8 cellular contexts compared by ENCODE assay signal in the genomic region with DNA sequence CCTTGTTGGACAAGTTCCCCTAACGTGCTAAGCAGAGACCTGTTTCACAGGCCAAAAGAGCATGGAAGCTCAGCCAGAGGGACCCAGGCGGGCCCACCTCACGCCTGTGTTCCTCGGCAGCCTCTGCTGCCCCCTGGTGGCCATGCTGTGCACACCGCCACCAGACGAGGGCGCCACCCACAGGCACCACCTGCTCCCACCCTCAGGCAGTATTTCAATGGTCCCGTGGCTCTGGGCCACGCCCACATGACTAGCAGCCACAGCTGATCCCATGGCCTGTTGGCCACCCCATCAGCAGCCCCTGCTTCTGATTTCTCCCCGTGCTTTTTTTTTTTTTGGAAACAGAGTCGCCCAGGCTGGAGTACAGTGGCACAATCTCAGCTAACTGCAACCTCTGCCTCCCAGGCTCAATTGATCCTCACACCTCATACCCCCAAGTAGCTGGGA. TPM values are rescaled to one million over a fixed set of nuclear protein-coding genes. Genes with fewer than 3 reads are reported as not detected.
DNase-seq lines count a peak whose midpoint lies in the region; ATAC-seq, FAIRE-seq and TF ChIP-seq lines count a peak whose summit lies in the region.

No MANE protein-coding gene starts in this region.

- no peaks in the 10 kb centered on the region for H3K27me3 ChIP-seq in HepG2 (ENCODE audit: control insufficient read depth in 1 of 2, insufficient read depth in 2 of 2, low read length in 2 of 2)

- no peak overlapping the region for H2AFZ ChIP-seq in HepG2 (ENCODE audit: low read length)

- ATAC-seq in GM18498 (IDR thresholded peaks at IDR 0.05; ENCODE audit: unreplicated experiment) (peak; percentile 80), HG03159 (IDR thresholded peaks at IDR 0.05; ENCODE audit: unreplicated experiment) (peak; percentile 74), HepG2 (peak; percentile 79)

- no TSS peak for BruUV-seq in HepG2 (replicated peaks; lab: Mats Ljungman, UMichigan)

- H4K20me1 ChIP-seq in HepG2 (ENCODE audit: insufficient read depth, low read length): no peaks in the 10 kb centered on the region

- H3K27ac Mint-ChIP-seq in activated CD4-positive, alpha-beta T cell treated with anti-CD3 and anti-CD28 coated beads, Interleukin-2, amount 10 ng/mL, durations not matched to agents 24 days and 14 days: no peak overlapping the region

- H3K4me2 ChIP-seq in HepG2 (ENCODE audit: low read depth, low read length): no peak overlapping the region

- no peak for TF ChIP-seq POLR2A in HepG2 (IDR thresholded peaks at IDR 0.05; ENCODE audit: insufficient read depth in 1 of 2, low read depth in 2 of 2, low read length in 2 of 2)

- no peaks in the 10 kb centered on the region for H3K9me3 Mint-ChIP-seq in activated CD4-positive, alpha-beta T cell treated with anti-CD3 and anti-CD28 coated beads, Interleukin-2, amount 10 ng/mL, durations not matched to agents 24 days and 14 days

- H3K9me3 ChIP-seq in HepG2 (ENCODE audit: low read length): no peaks in the 10 kb centered on the region

- CTCF ChIA-PET in HepG2 (lab: Yijun Ruan, JAX; ENCODE audit: low intra/inter-chr PET ratio, low total read pairs): interaction anchor here (0.7 to 7.9 kb wide), 6 partner anchors 10 to 34 kb away, joined by 3 to 155 read pairs (median 6); a partner anchor contains a TSS

- H3K4me1 ChIP-seq in HepG2 (ENCODE audit: insufficient read depth, low read length): peaks cover 25% of the 10 kb centered on the region

- no peak for TF ChIP-seq EP300 in HepG2 (IDR thresholded peaks at IDR 0.05; ENCODE audit: low read depth in 2 of 2, low read length in 2 of 2)
- TF ChIP-seq EP300 in HepG2 (CRISPR knock-in tag; IDR thresholded peaks at IDR 0.05; ENCODE audit: borderline replicate concordance): no peak

- TF ChIP-seq CTCF in choroid plexus epithelial cell (conservative IDR thresholded peaks at IDR 0.05; ENCODE audit: low read depth, low read length) (peak; percentile 97), HepG2 (CRISPR knock-in tag; IDR thresholded peaks at IDR 0.05) (peak; percentile 100)

- intact Hi-C loops in activated CD4-positive, alpha-beta T cell treated with anti-CD3 and anti-CD28 coated beads, Interleukin-2, amount 10 ng/mL, durations not matched to agents 24 days and 14 days (cut with micrococcal nuclease): loop anchor here (1.0 kb wide), 1 partner anchor 32 kb away; no protein-coding TSS in a partner anchor
- intact Hi-C loops in HepG2 (cut with micrococcal nuclease; ENCODE audit: unreplicated experiment): loop anchor here (1.0 kb wide), 1 partner anchor 32 kb away; no protein-coding TSS in a partner anchor

- no peaks in the 10 kb centered on the region for H3K27me3 Mint-ChIP-seq in activated CD4-positive, alpha-beta T cell treated with anti-CD3 and anti-CD28 coated beads, Interleukin-2, amount 10 ng/mL, durations not matched to agents 24 days and 14 days

- no peak overlapping the region for H3K9ac ChIP-seq in HepG2 (ENCODE audit: insufficient read depth, low read depth, low read length)

- H3K4me3 ChIP-seq in choroid plexus epithelial cell (ENCODE audit: low read depth, low read length) (no peak overlapping the region), HepG2 (replicated peaks in 1 of 3; ENCODE audit: insufficient read depth in 1 of 3, low read depth in 2 of 3, low read length in 3 of 3) (no peak overlapping the region)

- 54% methylated on average over 5 of the region's 11 CpGs for WGBS in HepG2 (ENCODE audit: low lambda C conversion rate)

- H3K4me3 Mint-ChIP-seq in activated CD4-positive, alpha-beta T cell treated with anti-CD3 and anti-CD28 coated beads, Interleukin-2, amount 10 ng/mL, durations not matched to agents 24 days and 14 days: no peak overlapping the region

- TF ChIP-seq RAD21 in HepG2 (CRISPR knock-in tag; IDR thresholded peaks at IDR 0.05): peak; percentile 97

- H3K79me2 ChIP-seq in HepG2 (ENCODE audit: insufficient read depth, low read length): no peaks in the 10 kb centered on the region

- peaks cover 7% of the 10 kb centered on the region for H3K36me3 Mint-ChIP-seq in activated CD4-positive, alpha-beta T cell treated with anti-CD3 and anti-CD28 coated beads, Interleukin-2, amount 10 ng/mL, durations not matched to agents 24 days and 14 days (ENCODE audit: low read depth)

- DNase-seq in 8988T (peak; percentile 87), NCI-H526 treated with DMSO at 0.1 percent for 48 hours (lab: John Stamatoyannopoulos, UW) (peak; percentile 18), choroid plexus epithelial cell (ENCODE audit: low read depth) (peak; percentile 91), HepG2 (ENCODE audit: low spot score) (peak; percentile 81)
- DNase-seq in activated CD4-positive, alpha-beta T cell treated with anti-CD3 and anti-CD28 coated beads, Interleukin-2, amount 10 ng/mL, durations not matched to agents 24 days and 14 days: peak; percentile 97
- peak; percentile 80 to 86 (median 81) for DNase-seq in stimulated activated CD4-positive, alpha-beta T cell treated with anti-CD3 and anti-CD28 coated beads, TNF-alpha, amount 100 ng/mL, for 48 hours (ENCODE audit: low read depth in 3 of 3)

- H3K4me1 Mint-ChIP-seq in activated CD4-positive, alpha-beta T cell treated with anti-CD3 and anti-CD28 coated beads, Interleukin-2, amount 10 ng/mL, durations not matched to agents 24 days and 14 days: peaks cover 5% of the 10 kb centered on the region

- in situ Hi-C loops in HepG2 (cut with HindIII; ENCODE audit: extremely low pct_ligation_motif_present, low pct_unique_long_range_greater_than_20kb): no loop called here

- H3K36me3 ChIP-seq in HepG2 (replicated peaks in 1 of 2; ENCODE audit: control insufficient read depth in 1 of 2, insufficient read depth in 2 of 2, low read length in 2 of 2): peaks cover 7 to 15% of the 10 kb centered on the region in 2 experiments; a peak in 4 of 5 replicates

- FAIRE-seq in HepG2 (lab: Jason Lieb, UNC): peak; percentile 63

- H3K27ac ChIP-seq in HepG2 (ENCODE audit: extremely low read length, insufficient read depth, low read length): no peak overlapping the region

- POLR2A ChIA-PET in HepG2 (lab: Yijun Ruan, JAX): interaction anchor here (0.5 to 2.0 kb wide), 3 partner anchors 27 to 263 kb away, joined by 3 to 11 read pairs (median 4); no protein-coding TSS in a partner anchor

RNA-seq across cellular contexts. Expression of a gene that starts 18.9 kb away (rescaled TPM):
- total RNA-seq in activated CD4-positive, alpha-beta T cell treated with anti-CD3 and anti-CD28 coated beads, Interleukin-2, amount 10 ng/mL, durations not matched to agents 24 days and 14 days: 68.4 and 72.6 TPM in 2 replicates
- total RNA-seq in HepG2 (2016; rRNA removed; fragmentation: Illumina TruSeq; extraction: Trizol): 56.4 and 62.5 TPM in 2 replicates
- total RNA-seq in HepG2 (2016; cell fraction: cytosol; rRNA removed; fragmentation: Illumina TruSeq; extraction: Trizol; ENCODE audit: low read depth): 46.3 and 53.1 TPM in 2 replicates
- total RNA-seq in HepG2 (2016; cell fraction: insoluble cytoplasmic fraction; rRNA removed; fragmentation: Illumina TruSeq; extraction: Trizol): 55.9 and 64.7 TPM in 2 replicates
- total RNA-seq in HepG2 (2016; cell fraction: membrane; rRNA removed; fragmentation: Illumina TruSeq; extraction: Trizol): 57.4 and 76.0 TPM in 2 replicates
- 33.2 and 35.5 TPM in 2 replicates for total RNA-seq in HepG2 (2016; cell fraction: nucleus; rRNA removed; fragmentation: Illumina TruSeq; extraction: Trizol)
- polyA plus RNA-seq in HepG2 (2011; rRNA removed): 59.1 and 74.2 TPM in 2 replicates
- polyA plus RNA-seq in HepG2 (2011; cell fraction: cytosol; rRNA removed): 62.1 and 108 TPM in 2 replicates
- 58.8 and 62.5 TPM in 2 replicates for polyA plus RNA-seq in HepG2 (2011; cell fraction: nucleus; rRNA removed)
- polyA plus RNA-seq in HepG2 (2012): 30.3 and 43.2 TPM in 2 replicates
- polyA plus RNA-seq in HepG2 (2016; cell fraction: cytosol; fragmentation: Illumina TruSeq; extraction: Trizol; ENCODE audit: low read depth): 53.6 and 59.3 TPM in 2 replicates
- polyA plus RNA-seq in HepG2 (2016; cell fraction: insoluble cytoplasmic fraction; fragmentation: Illumina TruSeq; extraction: Trizol; ENCODE audit: low read depth): 53.6 and 58.3 TPM in 2 replicates
- 56.7 and 61.4 TPM in 2 replicates for polyA plus RNA-seq in HepG2 (2016; cell fraction: membrane; fragmentation: Illumina TruSeq; extraction: Trizol; ENCODE audit: low read depth)
- 53.3 and 60.6 TPM in 2 replicates for polyA plus RNA-seq in HepG2 (2016; cell fraction: nucleus; fragmentation: Illumina TruSeq; extraction: Trizol; ENCODE audit: insufficient read depth, low read depth)
- 22.4 and 34.8 TPM in 2 replicates for polyA minus RNA-seq in HepG2 (2011; rRNA and poly(A)+ RNA removed; ENCODE audit: low replicate concordance)
- 27.0 and 35.2 TPM in 2 replicates for polyA minus RNA-seq in HepG2 (2011; cell fraction: cytosol; rRNA and poly(A)+ RNA removed)
- 5.8 and 10.3 TPM in 2 replicates for polyA minus RNA-seq in HepG2 (2011; cell fraction: nucleus; rRNA and poly(A)+ RNA removed)

RNA-seq across cellular contexts. Expression of a gene that starts 24.5 kb away (rescaled TPM):
- 0.26 and 0.76 TPM in 2 replicates for total RNA-seq in activated CD4-positive, alpha-beta T cell treated with anti-CD3 and anti-CD28 coated beads, Interleukin-2, amount 10 ng/mL, durations not matched to agents 24 days and 14 days
- 1.8 and 5.4 TPM in 2 replicates for total RNA-seq in HepG2 (2016; rRNA removed; fragmentation: Illumina TruSeq; extraction: Trizol)
- total RNA-seq in HepG2 (2016; cell fraction: cytosol; rRNA removed; fragmentation: Illumina TruSeq; extraction: Trizol; ENCODE audit: low read depth): 0.81 and 1.8 TPM in 2 replicates
- 1.4 and 5.9 TPM in 2 replicates for total RNA-seq in HepG2 (2016; cell fraction: insoluble cytoplasmic fraction; rRNA removed; fragmentation: Illumina TruSeq; extraction: Trizol)
- total RNA-seq in HepG2 (2016; cell fraction: membrane; rRNA removed; fragmentation: Illumina TruSeq; extraction: Trizol): 0.96 and 1.5 TPM in 2 replicates
- total RNA-seq in HepG2 (2016; cell fraction: nucleus; rRNA removed; fragmentation: Illumina TruSeq; extraction: Trizol): 6.4 and 8.4 TPM in 2 replicates
- polyA plus RNA-seq in HepG2 (2011; rRNA removed): 26.9 and 28.1 TPM in 2 replicates
- polyA plus RNA-seq in HepG2 (2011; cell fraction: cytosol; rRNA removed): 8.5 and 9.9 TPM in 2 replicates
- polyA plus RNA-seq in HepG2 (2011; cell fraction: nucleus; rRNA removed): 199 and 238 TPM in 2 replicates
- 4.3 and 9.2 TPM in 2 replicates for polyA plus RNA-seq in HepG2 (2012)
- polyA plus RNA-seq in HepG2 (2016; cell fraction: cytosol; fragmentation: Illumina TruSeq; extraction: Trizol; ENCODE audit: low read depth): 0.72 and 0.88 TPM in 2 replicates
- 1.7 and 2.1 TPM in 2 replicates for polyA plus RNA-seq in HepG2 (2016; cell fraction: insoluble cytoplasmic fraction; fragmentation: Illumina TruSeq; extraction: Trizol; ENCODE audit: low read depth)
- polyA plus RNA-seq in HepG2 (2016; cell fraction: membrane; fragmentation: Illumina TruSeq; extraction: Trizol; ENCODE audit: low read depth): 1.1 and 1.3 TPM in 2 replicates
- polyA plus RNA-seq in HepG2 (2016; cell fraction: nucleus; fragmentation: Illumina TruSeq; extraction: Trizol; ENCODE audit: insufficient read depth, low read depth): 26.0 and 29.9 TPM in 2 replicates
- polyA minus RNA-seq in HepG2 (2011; rRNA and poly(A)+ RNA removed; ENCODE audit: low replicate concordance): 10.2 and 17.2 TPM in 2 replicates
- polyA minus RNA-seq in HepG2 (2011; cell fraction: cytosol; rRNA and poly(A)+ RNA removed): 4.0 and 4.5 TPM in 2 replicates
- polyA minus RNA-seq in HepG2 (2011; cell fraction: nucleus; rRNA and poly(A)+ RNA removed): 18.3 and 18.5 TPM in 2 replicates

RNA-seq across cellular contexts. Expression of a gene that starts 41.5 kb away (rescaled TPM):
- 52.9 and 53.8 TPM in 2 replicates for total RNA-seq in activated CD4-positive, alpha-beta T cell treated with anti-CD3 and anti-CD28 coated beads, Interleukin-2, amount 10 ng/mL, durations not matched to agents 24 days and 14 days
- total RNA-seq in HepG2 (2016; rRNA removed; fragmentation: Illumina TruSeq; extraction: Trizol): 5.2 and 6.5 TPM in 2 replicates
- 11.5 and 11.7 TPM in 2 replicates for total RNA-seq in HepG2 (2016; cell fraction: cytosol; rRNA removed; fragmentation: Illumina TruSeq; extraction: Trizol; ENCODE audit: low read depth)
- total RNA-seq in HepG2 (2016; cell fraction: insoluble cytoplasmic fraction; rRNA removed; fragmentation: Illumina TruSeq; extraction: Trizol): 5.9 and 6.4 TPM in 2 replicates
- total RNA-seq in HepG2 (2016; cell fraction: membrane; rRNA removed; fragmentation: Illumina TruSeq; extraction: Trizol): 10.1 and 10.8 TPM in 2 replicates
- 8.0 and 8.3 TPM in 2 replicates for total RNA-seq in HepG2 (2016; cell fraction: nucleus; rRNA removed; fragmentation: Illumina TruSeq; extraction: Trizol)
- 7.9 and 9.9 TPM in 2 replicates for polyA plus RNA-seq in HepG2 (2011; rRNA removed)
- polyA plus RNA-seq in HepG2 (2011; cell fraction: cytosol; rRNA removed): 4.5 and 4.8 TPM in 2 replicates
- polyA plus RNA-seq in HepG2 (2011; cell fraction: nucleus; rRNA removed): 39.7 and 53.9 TPM in 2 replicates
- polyA plus RNA-seq in HepG2 (2012): 19.3 and 29.5 TPM in 2 replicates
- polyA plus RNA-seq in HepG2 (2016; cell fraction: cytosol; fragmentation: Illumina TruSeq; extraction: Trizol; ENCODE audit: low read depth): 17.8 and 18.7 TPM in 2 replicates
- 16.6 and 24.0 TPM in 2 replicates for polyA plus RNA-seq in HepG2 (2016; cell fraction: insoluble cytoplasmic fraction; fragmentation: Illumina TruSeq; extraction: Trizol; ENCODE audit: low read depth)
- 26.9 and 32.5 TPM in 2 replicates for polyA plus RNA-seq in HepG2 (2016; cell fraction: membrane; fragmentation: Illumina TruSeq; extraction: Trizol; ENCODE audit: low read depth)
- 24.4 and 31.0 TPM in 2 replicates for polyA plus RNA-seq in HepG2 (2016; cell fraction: nucleus; fragmentation: Illumina TruSeq; extraction: Trizol; ENCODE audit: insufficient read depth, low read depth)
- polyA minus RNA-seq in HepG2 (2011; rRNA and poly(A)+ RNA removed; ENCODE audit: low replicate concordance): 25.9 and 39.1 TPM in 2 replicates
- 9.3 and 11.2 TPM in 2 replicates for polyA minus RNA-seq in HepG2 (2011; cell fraction: cytosol; rRNA and poly(A)+ RNA removed)
- polyA minus RNA-seq in HepG2 (2011; cell fraction: nucleus; rRNA and poly(A)+ RNA removed): 12.3 and 19.1 TPM in 2 replicates

RNA-seq across cellular contexts. Expression of a gene that starts 43.3 kb away (rescaled TPM):
- 97.7 and 99.9 TPM in 2 replicates for total RNA-seq in activated CD4-positive, alpha-beta T cell treated with anti-CD3 and anti-CD28 coated beads, Interleukin-2, amount 10 ng/mL, durations not matched to agents 24 days and 14 days
- 97.4 and 103 TPM in 2 replicates for total RNA-seq in HepG2 (2016; rRNA removed; fragmentation: Illumina TruSeq; extraction: Trizol)
- total RNA-seq in HepG2 (2016; cell fraction: cytosol; rRNA removed; fragmentation: Illumina TruSeq; extraction: Trizol; ENCODE audit: low read depth): 131 and 159 TPM in 2 replicates
- total RNA-seq in HepG2 (2016; cell fraction: insoluble cytoplasmic fraction; rRNA removed; fragmentation: Illumina TruSeq; extraction: Trizol): 98.3 and 99.2 TPM in 2 replicates
- 209 and 211 TPM in 2 replicates for total RNA-seq in HepG2 (2016; cell fraction: membrane; rRNA removed; fragmentation: Illumina TruSeq; extraction: Trizol)
- total RNA-seq in HepG2 (2016; cell fraction: nucleus; rRNA removed; fragmentation: Illumina TruSeq; extraction: Trizol): 35.7 and 35.9 TPM in 2 replicates
- 26.5 and 34.1 TPM in 2 replicates for polyA plus RNA-seq in HepG2 (2011; rRNA removed)
- 30.0 and 42.1 TPM in 2 replicates for polyA plus RNA-seq in HepG2 (2011; cell fraction: cytosol; rRNA removed)
- 14.5 and 15.2 TPM in 2 replicates for polyA plus RNA-seq in HepG2 (2011; cell fraction: nucleus; rRNA removed)
- polyA plus RNA-seq in HepG2 (2012): 20.6 and 26.4 TPM in 2 replicates
- 174 and 209 TPM in 2 replicates for polyA plus RNA-seq in HepG2 (2016; cell fraction: cytosol; fragmentation: Illumina TruSeq; extraction: Trizol; ENCODE audit: low read depth)
- 104 and 113 TPM in 2 replicates for polyA plus RNA-seq in HepG2 (2016; cell fraction: insoluble cytoplasmic fraction; fragmentation: Illumina TruSeq; extraction: Trizol; ENCODE audit: low read depth)
- polyA plus RNA-seq in HepG2 (2016; cell fraction: membrane; fragmentation: Illumina TruSeq; extraction: Trizol; ENCODE audit: low read depth): 222 and 223 TPM in 2 replicates
- polyA plus RNA-seq in HepG2 (2016; cell fraction: nucleus; fragmentation: Illumina TruSeq; extraction: Trizol; ENCODE audit: insufficient read depth, low read depth): 66.9 and 75.9 TPM in 2 replicates
- polyA minus RNA-seq in HepG2 (2011; rRNA and poly(A)+ RNA removed; ENCODE audit: low replicate concordance): 12.7 and 34.1 TPM in 2 replicates
- 4.7 and 7.8 TPM in 2 replicates for polyA minus RNA-seq in HepG2 (2011; cell fraction: cytosol; rRNA and poly(A)+ RNA removed)
- 7.2 and 9.5 TPM in 2 replicates for polyA minus RNA-seq in HepG2 (2011; cell fraction: nucleus; rRNA and poly(A)+ RNA removed)

RNA-seq across cellular contexts. Expression of a gene that starts 43.5 kb away (rescaled TPM):
- total RNA-seq in activated CD4-positive, alpha-beta T cell treated with anti-CD3 and anti-CD28 coated beads, Interleukin-2, amount 10 ng/mL, durations not matched to agents 24 days and 14 days: 88.9 and 89.8 TPM in 2 replicates
- 18.8 and 22.4 TPM in 2 replicates for total RNA-seq in HepG2 (2016; rRNA removed; fragmentation: Illumina TruSeq; extraction: Trizol)
- 10.0 and 10.3 TPM in 2 replicates for total RNA-seq in HepG2 (2016; cell fraction: cytosol; rRNA removed; fragmentation: Illumina TruSeq; extraction: Trizol; ENCODE audit: low read depth)
- total RNA-seq in HepG2 (2016; cell fraction: insoluble cytoplasmic fraction; rRNA removed; fragmentation: Illumina TruSeq; extraction: Trizol): 19.8 and 23.7 TPM in 2 replicates
- 11.2 and 12.8 TPM in 2 replicates for total RNA-seq in HepG2 (2016; cell fraction: membrane; rRNA removed; fragmentation: Illumina TruSeq; extraction: Trizol)
- total RNA-seq in HepG2 (2016; cell fraction: nucleus; rRNA removed; fragmentation: Illumina TruSeq; extraction: Trizol): 8.8 and 11.3 TPM in 2 replicates
- polyA plus RNA-seq in HepG2 (2011; rRNA removed): 14.8 TPM in 2 replicates
- polyA plus RNA-seq in HepG2 (2011; cell fraction: cytosol; rRNA removed): 22.5 and 26.6 TPM in 2 replicates
- polyA plus RNA-seq in HepG2 (2011; cell fraction: nucleus; rRNA removed): 10.5 and 11.1 TPM in 2 replicates
- 14.3 and 17.5 TPM in 2 replicates for polyA plus RNA-seq in HepG2 (2012)
- 9.1 and 9.8 TPM in 2 replicates for polyA plus RNA-seq in HepG2 (2016; cell fraction: cytosol; fragmentation: Illumina TruSeq; extraction: Trizol; ENCODE audit: low read depth)
- 34.2 and 38.7 TPM in 2 replicates for polyA plus RNA-seq in HepG2 (2016; cell fraction: insoluble cytoplasmic fraction; fragmentation: Illumina TruSeq; extraction: Trizol; ENCODE audit: low read depth)
- 11.8 and 11.9 TPM in 2 replicates for polyA plus RNA-seq in HepG2 (2016; cell fraction: membrane; fragmentation: Illumina TruSeq; extraction: Trizol; ENCODE audit: low read depth)
- polyA plus RNA-seq in HepG2 (2016; cell fraction: nucleus; fragmentation: Illumina TruSeq; extraction: Trizol; ENCODE audit: insufficient read depth, low read depth): 18.2 and 22.9 TPM in 2 replicates
- 15.9 and 48.0 TPM in 2 replicates for polyA minus RNA-seq in HepG2 (2011; rRNA and poly(A)+ RNA removed; ENCODE audit: low replicate concordance)
- polyA minus RNA-seq in HepG2 (2011; cell fraction: cytosol; rRNA and poly(A)+ RNA removed): 5.5 and 7.7 TPM in 2 replicates
- 8.8 and 10.9 TPM in 2 replicates for polyA minus RNA-seq in HepG2 (2011; cell fraction: nucleus; rRNA and poly(A)+ RNA removed)

Comparison
In these comparisons a context has a peak if more than half of its experiments do, and no peak if none do; other contexts are left out.
1. DNase-seq: peak in every context shown above with its lines; median percentile 97 in activated CD4-positive, alpha-beta T cell treated with anti-CD3 and anti-CD28 coated beads, Interleukin-2, amount 10 ng/mL, durations not matched to agents 24 days and 14 days; 91 in choroid plexus epithelial cell; 87 in 8988T; 81 in HepG2; 81 in stimulated activated CD4-positive, alpha-beta T cell treated with anti-CD3 and anti-CD28 coated beads, TNF-alpha, amount 100 ng/mL, for 48 hours; 18 in NCI-H526 treated with DMSO at 0.1 percent for 48 hours.